In genomic region chr22:45608763-45609180, GRCh38 we compare ENCODE assay signal across 11 cellular contexts.
DNase-seq lines count a peak whose midpoint lies in the region; ATAC-seq, FAIRE-seq and TF ChIP-seq lines count a peak whose summit lies in the region.
"Had no signal": no experiment of that assay in that cellular context is flagged by ENCODE, and none has a peak within 500 bp of the region (broad histone marks: within the 10 kb centered on the region; RNA-seq: fewer than 3 reads in every experiment).

No MANE protein-coding gene starts in this region.

- H3K4me2 ChIP-seq in H1 (ENCODE audit: insufficient read depth in 1 of 2, low read depth in 2 of 2, low read length in 2 of 2): no peak overlapping the region

- H4K5ac ChIP-seq in H1 (ENCODE audit: insufficient read length, low read depth, low read length): no peak overlapping the region

- H2BK12ac ChIP-seq in H1 (ENCODE audit: low read depth, low read length): no peak overlapping the region

- H3K23ac ChIP-seq in H1 (ENCODE audit: insufficient read length): no peak overlapping the region

- no peaks in the 10 kb centered on the region for H3K36me3 Mint-ChIP-seq in stimulated activated effector memory CD8-positive, alpha-beta T cell treated with anti-CD3 and anti-CD28 coated beads, Interleukin-12 subunit alpha, Interleukin-12 subunit beta, amount 100 ng/mL, for 72 hours

- POLR2A ChIA-PET in H1 (lab: Charles Lee; ENCODE audit: partially characterized antibody): interaction anchor here (2.3 kb wide), 1 partner anchor 19 kb away, joined by 7 read pairs; no protein-coding TSS in a partner anchor

- H3K4me3 ChIP-seq in SJCRH30 (no peak overlapping the region), H1 (ENCODE audit: extremely low read depth in 1 of 4, insufficient read depth in 2 of 4, low read depth in 3 of 4, low read length in 4 of 4) (no peak overlapping the region)
- H3K4me3 ChIP-seq: transverse colon had no signal

- peak; percentile 55 for DNase-seq in activated CD8-positive, alpha-beta memory T cell treated with anti-CD3 and anti-CD28 coated beads, Interleukin-2, amount 50 U/mL, for 48 hours
- DNase-seq in activated CD8-positive, alpha-beta memory T cell treated with anti-CD3 and anti-CD28 coated beads, Interleukin-2, amount 50 U/mL, for 4 hours: no peak
- peak; percentile 75 to 81 for DNase-seq in SJCRH30
- DNase-seq in H1 (ENCODE audit: low read depth in 1 of 2, low spot score in 2 of 2): no peak
- DNase-seq in stimulated activated effector memory CD8-positive, alpha-beta T cell treated with anti-CD3 and anti-CD28 coated beads, Interleukin-12 subunit alpha, Interleukin-12 subunit beta, amount 100 ng/mL, for 72 hours (ENCODE audit: low spot score in 2 of 2): peak; percentile 18 to 51
- DNase-seq in NCI-H345 (lab: John Stamatoyannopoulos, UW): no peak
- no peak for DNase-seq in retina
- DNase-seq: transverse colon had no signal

- CTCF ChIA-PET in H1 (lab: Charles Lee; ENCODE audit: partially characterized antibody): interaction anchor here (0.8 kb wide), 2 partner anchors 124 to 147 kb away, joined by 3 read pairs; no protein-coding TSS in a partner anchor

- no peaks in the 10 kb centered on the region for H3K23me2 ChIP-seq in H1 (ENCODE audit: low read depth, low read length)

- no peak overlapping the region for H3K27ac ChIP-seq in SJCRH30
- H3K27ac ChIP-seq in H1 (ENCODE audit: low read depth, low read length): no peak overlapping the region
- H3K27ac ChIP-seq: transverse colon had no signal

- H3K4me3 Mint-ChIP-seq in stimulated activated effector memory CD8-positive, alpha-beta T cell treated with anti-CD3 and anti-CD28 coated beads, Interleukin-12 subunit alpha, Interleukin-12 subunit beta, amount 100 ng/mL, for 72 hours: peak overlapping the region; percentile 66
- H3K4me3 Mint-ChIP-seq: IgD-negative memory B cell had no signal

- TF ChIP-seq POLR2A in H1 (IDR thresholded peaks at IDR 0.05; ENCODE audit: control extremely low read depth in 1 of 2, low read depth in 2 of 2, low read length in 2 of 2): no peak

- no peak overlapping the region for H4K91ac ChIP-seq in H1 (replicated peaks; ENCODE audit: insufficient read length, low read length)

- peak; percentile 91 for ATAC-seq in stimulated activated effector memory CD8-positive, alpha-beta T cell treated with anti-CD3 and anti-CD28 coated beads, Interleukin-12 subunit alpha, Interleukin-12 subunit beta, amount 100 ng/mL, for 72 hours
- no peak for ATAC-seq in HG02970 (IDR thresholded peaks at IDR 0.05; ENCODE audit: low FRiP score, unreplicated experiment)

- no peak for TF ChIP-seq CTCF in H1 (IDR thresholded peaks at IDR 0.05; ENCODE audit: control extremely low read depth in 1 of 3, insufficient read depth in 1 of 3, low read depth in 1 of 3, low read length in 3 of 3)

- H3K27ac Mint-ChIP-seq in stimulated activated effector memory CD8-positive, alpha-beta T cell treated with anti-CD3 and anti-CD28 coated beads, Interleukin-12 subunit alpha, Interleukin-12 subunit beta, amount 100 ng/mL, for 72 hours: peak overlapping the region; percentile 89

- no peak overlapping the region for H4K8ac ChIP-seq in H1 (ENCODE audit: extremely low read depth, insufficient read depth, low read length)

- WGBS in H1 (ENCODE audit: extremely low coverage in 1 of 2, insufficient coverage in 1 of 2, insufficient read length in 1 of 2, insufficient replicate concordance in 2 of 2, low coverage in 1 of 2, low lambda C conversion rate in 2 of 2, missing lambda C conversion rate in 1 of 2), 2 experiments: 89% methylated on average over 8 of the region's 8 CpGs; no CpG with 5 or more reads in 1 of the 2 experiments

- no peak overlapping the region for H3K56ac ChIP-seq in H1 (replicated peaks; ENCODE audit: insufficient read length, low read depth, low read length)

- H3K4ac ChIP-seq in H1 (replicated peaks; ENCODE audit: insufficient read length, low read depth, low read length): no peak overlapping the region

- H2BK20ac ChIP-seq in H1 (ENCODE audit: low read length): no peak overlapping the region

- H2BK5ac ChIP-seq in H1 (ENCODE audit: low read depth, low read length): no peak overlapping the region

- H2BK15ac ChIP-seq in H1 (ENCODE audit: low read length): no peak overlapping the region

- H3K9ac ChIP-seq in H1 (replicated peaks in 1 of 4; ENCODE audit: extremely low read depth in 1 of 4, low read depth in 3 of 4, low read length in 3 of 4): no peak overlapping the region

- H4K20me1 ChIP-seq in H1 (replicated peaks in 1 of 2; ENCODE audit: control insufficient read depth in 1 of 2, insufficient read depth in 2 of 2, low read length in 2 of 2): no peaks in the 10 kb centered on the region

- H3K9me3 ChIP-seq in SJCRH30 (replicated peaks) (no peaks in the 10 kb centered on the region), H1 (ENCODE audit: insufficient read depth in 2 of 2, low read depth in 1 of 2, low read length in 1 of 2) (no peaks in the 10 kb centered on the region)
- H3K9me3 ChIP-seq: transverse colon had no signal

- H2BK120ac ChIP-seq in H1 (replicated peaks; ENCODE audit: low read depth, low read length): no peak overlapping the region

- H2AFZ ChIP-seq in H1 (ENCODE audit: low read length): no peak overlapping the region

- H3K27me3 ChIP-seq in SJCRH30 (no peaks in the 10 kb centered on the region), H1 (replicated peaks in 1 of 4; ENCODE audit: control insufficient read depth in 3 of 4, extremely low read depth in 1 of 4, insufficient read depth in 3 of 4, low read length in 3 of 4) (no peaks in the 10 kb centered on the region)
- H3K27me3 ChIP-seq: transverse colon had no signal

- H3K9me3 Mint-ChIP-seq in stimulated activated effector memory CD8-positive, alpha-beta T cell treated with anti-CD3 and anti-CD28 coated beads, Interleukin-12 subunit alpha, Interleukin-12 subunit beta, amount 100 ng/mL, for 72 hours: no peaks in the 10 kb centered on the region
- H3K9me3 Mint-ChIP-seq: IgD-negative memory B cell had no signal

- H3K79me2 ChIP-seq in H1 (ENCODE audit: control insufficient read depth in 1 of 2, insufficient read depth in 2 of 2, low read length in 2 of 2): no peaks in the 10 kb centered on the region

- H3K18ac ChIP-seq in H1 (ENCODE audit: extremely low read depth, low read length): no peak overlapping the region

- H3K14ac ChIP-seq in H1 (ENCODE audit: insufficient read length): no peak overlapping the region

- no peaks in the 10 kb centered on the region for H3K36me3 ChIP-seq in SJCRH30
- H3K36me3 ChIP-seq in H1 (ENCODE audit: control insufficient read depth in 2 of 4, insufficient read depth in 4 of 4, low read length in 3 of 4): no peaks in the 10 kb centered on the region
- H3K36me3 ChIP-seq: transverse colon had no signal

- H3K4me1 ChIP-seq in SJCRH30 (peaks cover 18% of the 10 kb centered on the region), H1 (replicated peaks in 1 of 4; ENCODE audit: control insufficient read depth in 3 of 4, insufficient read depth in 4 of 4, low read length in 3 of 4) (no peaks in the 10 kb centered on the region; a peak in 1 of 7 replicates)
- H3K4me1 ChIP-seq: transverse colon had no signal

- no peak overlapping the region for H2AK5ac ChIP-seq in H1 (ENCODE audit: low read depth, low read length)

- no peak for TF ChIP-seq RAD21 in H1 (IDR thresholded peaks at IDR 0.05 in 1 of 2, conservative IDR thresholded peaks at IDR 0.05 in 1 of 2; ENCODE audit: low read depth in 2 of 2, low read length in 2 of 2)

- no peaks in the 10 kb centered on the region for H3K79me1 ChIP-seq in H1 (ENCODE audit: low read depth, low read length)

- H3K4me1 Mint-ChIP-seq in stimulated activated effector memory CD8-positive, alpha-beta T cell treated with anti-CD3 and anti-CD28 coated beads, Interleukin-12 subunit alpha, Interleukin-12 subunit beta, amount 100 ng/mL, for 72 hours: peaks cover 48% of the 10 kb centered on the region

- FAIRE-seq in H1 (lab: Jason Lieb, UNC): peak; percentile 36
- FAIRE-seq: frontal cortex had no signal

- TF ChIP-seq EP300 in H1 (IDR thresholded peaks at IDR 0.05; ENCODE audit: borderline replicate concordance in 1 of 2, low read depth in 2 of 2, low read length in 2 of 2): no peak

TF ChIP-seq in H1, 55 proteins besides CTCF, POLR2A, EP300 and RAD21 (continues in another document):
- TF ChIP-seq SRF (IDR thresholded peaks at IDR 0.05; ENCODE audit: low read depth, low read length) (no peak), USF2 (IDR thresholded peaks at IDR 0.05; ENCODE audit: low read length) (no peak), SIN3A (conservative IDR thresholded peaks at IDR 0.05 in 1 of 2, IDR thresholded peaks at IDR 0.05 in 1 of 2; ENCODE audit: low read depth in 1 of 2, low read length in 2 of 2) (no peak), EGR1 (IDR thresholded peaks at IDR 0.05; ENCODE audit: borderline replicate concordance, low read depth, low read length) (no peak), SIRT6 (IDR thresholded peaks at IDR 0.05; ENCODE audit: low read length) (no peak), CEBPB (IDR thresholded peaks at IDR 0.05; ENCODE audit: low read depth, low read length) (no peak)

Comparison
In these comparisons a context has a peak if more than half of its experiments do, and no peak if none do; other contexts are left out.
1. DNase-seq: peak in activated CD8-positive, alpha-beta memory T cell treated with anti-CD3 and anti-CD28 coated beads, Interleukin-2, amount 50 U/mL, for 48 hours (single experiment), SJCRH30 (2 of 2) and stimulated activated effector memory CD8-positive, alpha-beta T cell treated with anti-CD3 and anti-CD28 coated beads, Interleukin-12 subunit alpha, Interleukin-12 subunit beta, amount 100 ng/mL, for 72 hours (2 of 2); none in activated CD8-positive, alpha-beta memory T cell treated with anti-CD3 and anti-CD28 coated beads, Interleukin-2, amount 50 U/mL, for 4 hours (single experiment), H1 (0 of 2), NCI-H345 (single experiment) and retina (single experiment).